Comparison of ENCODE assay signal across 1 cellular context in genomic region chr9:93134740-93135444, GRCh38.
A peak's percentile ranks its signal among the peaks of the same experiment; 100 is the strongest.
TF ChIP-seq lines count a peak whose summit lies in the region.

No MANE protein-coding gene starts in this region.

TF ChIP-seq in H1, 55 proteins besides CTCF, POLR2A, EP300 and RAD21:
- TF ChIP-seq SRF (IDR thresholded peaks at IDR 0.05; ENCODE audit: low read depth, low read length) = no peak
- TF ChIP-seq HDAC2 (IDR thresholded peaks at IDR 0.05; ENCODE audit: borderline replicate concordance in 1 of 2, low read depth in 2 of 2, low read length in 2 of 2) = 0 out of 4 replicates have a peak, but pooled peaks of 1 of the 2 experiments have one; percentile 8
TF ChIP-seq in H1: peak in this region for 1.
